8 cellular contexts compared by ENCODE assay signal in genomic region chr16:728131-728889, GRCh38. TPM values are rescaled to one million over a fixed set of nuclear protein-coding genes. Genes with fewer than 3 reads are reported as not detected.
DNase-seq lines count a peak whose midpoint lies in the region; ATAC-seq and TF ChIP-seq lines count a peak whose summit lies in the region.

No MANE protein-coding gene starts in this region.

- no peaks in the 10 kb centered on the region for H3K27me3 ChIP-seq in DND-41 (ENCODE audit: insufficient read depth, low read length, poor library complexity)
- no peaks in the 10 kb centered on the region for H3K27me3 ChIP-seq in HCT116 (ENCODE audit: insufficient read depth, low read length)
- peaks cover 16% of the 10 kb centered on the region for H3K27me3 ChIP-seq in upper lobe of right lung

- no peak overlapping the region for H3K9ac ChIP-seq in DND-41 (ENCODE audit: low read depth, low read length)
- peak overlapping the region; percentile 98 for H3K9ac ChIP-seq in HCT116 (ENCODE audit: low read length)

- ATAC-seq in DND-41 (ENCODE audit: insufficient read depth, low read depth) (no peak), HCT116 (peak; percentile 55), upper lobe of right lung (peak; percentile 69), GM19395 (IDR thresholded peaks at IDR 0.05; ENCODE audit: unreplicated experiment) (no peak)
- peak; percentile 64 to 70 for ATAC-seq in activated T-cell treated with anti-CD3 and anti-CD28 coated beads, Interleukin-2, amount 50 U/mL, for 72 hours (replicated peaks in 1 of 2)

- RAD21 ChIA-PET in HCT116 (lab: Charles Lee; ENCODE audit: low non-redundant PET in 1 of 2, low total read pairs in 2 of 2, uncharacterized antibody in 2 of 2, unreplicated experiment in 2 of 2), result interaction anchor here in 1 of 2 experiments (0.9 kb wide), 1 partner anchor 12 kb away, joined by 3 read pairs; no protein-coding TSS in a partner anchor

- TF ChIP-seq CTCF in DND-41 (IDR thresholded peaks at IDR 0.05; ENCODE audit: borderline replicate concordance, extremely low read depth, low read length, poor library complexity, severe bottlenecking), result no peak
- no peak for TF ChIP-seq CTCF in HCT116 (IDR thresholded peaks at IDR 0.05 in 2 of 3, conservative IDR thresholded peaks at IDR 0.05 in 1 of 3; ENCODE audit: borderline replicate concordance in 1 of 3, insufficient read depth in 1 of 3, low read depth in 2 of 3, low read length in 2 of 3)
- no peak for TF ChIP-seq CTCF in nephron (IDR thresholded peaks at IDR 0.05; ENCODE audit: unreplicated experiment in 3 of 3)
- TF ChIP-seq CTCF in upper lobe of right lung (IDR thresholded peaks at IDR 0.05), result no peak

- H3K4me1 Mint-ChIP-seq in activated T-cell treated with anti-CD3 and anti-CD28 coated beads, Interleukin-2, amount 50 U/mL, for 72 hours (ENCODE audit: low read depth), result no peaks in the 10 kb centered on the region
- no peaks in the 10 kb centered on the region for H3K4me1 Mint-ChIP-seq in nephron

- H3K79me2 ChIP-seq in DND-41 (ENCODE audit: insufficient read depth, low read length) (no peaks in the 10 kb centered on the region), HCT116 (ENCODE audit: insufficient read depth, low read length) (peaks cover 19% of the 10 kb centered on the region; the same call in 1 of the 2 replicates)

- H3K4me1 ChIP-seq in DND-41 (ENCODE audit: insufficient read depth, low read length) (peaks cover 14% of the 10 kb centered on the region), HCT116 (ENCODE audit: control insufficient read depth in 1 of 2, insufficient read depth in 2 of 2, low read length in 2 of 2) (peaks cover 5 to 31% of the 10 kb centered on the region in 2 experiments; a peak in 3 of 4 replicates), upper lobe of right lung (peaks cover 20% of the 10 kb centered on the region)

- H3K4me3 ChIP-seq in DND-41 (ENCODE audit: low read depth in 1 of 2, low read length in 2 of 2) (no peak overlapping the region), HCT116 (replicated peaks in 1 of 2; ENCODE audit: low read depth in 1 of 2, low read length in 2 of 2) (peak overlapping the region; percentile 80 to 89), upper lobe of right lung (peak overlapping the region; percentile 58)

- H3K36me3 ChIP-seq in DND-41 (ENCODE audit: insufficient read depth, low read length) (peaks cover 29% of the 10 kb centered on the region), HCT116 (ENCODE audit: control insufficient read depth in 1 of 2, insufficient read depth in 2 of 2, low read length in 2 of 2) (no peaks in the 10 kb centered on the region; a peak in 1 of 4 replicates), upper lobe of right lung (peaks cover 8% of the 10 kb centered on the region)

- intact Hi-C loops in HCT116 (cut with micrococcal nuclease) (loop anchor here (1.0 kb wide), 1 partner anchor 57 kb away; no protein-coding TSS in a partner anchor), upper lobe of right lung (cut with DNase I) (no loop called here)

- H4K20me1 ChIP-seq in DND-41 (ENCODE audit: insufficient read depth, low read length) (peaks cover 27% of the 10 kb centered on the region), HCT116 (ENCODE audit: insufficient read depth) (no peaks in the 10 kb centered on the region)

- H3K27ac ChIP-seq in DND-41 (ENCODE audit: low read length), result no peak overlapping the region
- H3K27ac ChIP-seq in HCT116 (ENCODE audit: low read depth, low read length), result peak overlapping the region; percentile 96
- H3K27ac ChIP-seq in upper lobe of right lung, result no peak overlapping the region

- H3K36me3 Mint-ChIP-seq in activated T-cell treated with anti-CD3 and anti-CD28 coated beads, Interleukin-2, amount 50 U/mL, for 72 hours (ENCODE audit: insufficient read depth in 2 of 2), result no peaks in the 10 kb centered on the region
- peaks cover 7% of the 10 kb centered on the region for H3K36me3 Mint-ChIP-seq in nephron (ENCODE audit: low read depth)

- DNase-seq in DND-41 (no peak), HCT116 (ENCODE audit: low read depth, low spot score) (peak; percentile 86), NOMO-1 treated with dmso at 0.1 percent for 144 hours (lab: John Stamatoyannopoulos, UW; ENCODE audit: unreplicated experiment) (peak; percentile 50), fibroblast of gingiva (ENCODE audit: low read depth) (peak; percentile 86), upper lobe of right lung (peak; percentile 88)
- peak; percentile 65 to 73 for DNase-seq in activated T-cell treated with anti-CD3 and anti-CD28 coated beads, Interleukin-2, amount 50 U/mL, for 72 hours

- peak overlapping the region; percentile 49 to 51 for H3K4me3 Mint-ChIP-seq in activated T-cell treated with anti-CD3 and anti-CD28 coated beads, Interleukin-2, amount 50 U/mL, for 72 hours
- H3K4me3 Mint-ChIP-seq in nephron, result peak overlapping the region; percentile 22 to 45 (median 28)

- CTCF ChIA-PET in HCT116 (lab: Charles Lee), result interaction anchor here (0.9 to 3.0 kb wide), 6 partner anchors 9 to 21 kb away, joined by 3 to 20 read pairs (median 8); partner anchors contain the start of genes CIAO3 and METRN

- POLR2A ChIA-PET in HCT116 (lab: Charles Lee), result interaction anchor here (0.8 to 3.5 kb wide), 7 partner anchors 8 to 316 kb away, joined by 3 to 12 read pairs (median 4); partner anchors contain the start of genes CIAO3, METRN and MSLN

- no TSS peak for BruUV-seq in HCT116 (replicated peaks; lab: Mats Ljungman, UMichigan)

- H3K9me3 ChIP-seq in DND-41 (ENCODE audit: insufficient read depth, low read length, severe bottlenecking), result no peaks in the 10 kb centered on the region
- no peaks in the 10 kb centered on the region for H3K9me3 ChIP-seq in HCT116 (ENCODE audit: control insufficient read depth in 1 of 2, insufficient read depth in 1 of 2, low read depth in 1 of 2, low read length in 2 of 2)
- H3K9me3 ChIP-seq in upper lobe of right lung, result no peaks in the 10 kb centered on the region

- H3K9me2 ChIP-seq in HCT116 (ENCODE audit: insufficient read depth), result no peaks in the 10 kb centered on the region

- no peak overlapping the region for H3K27ac Mint-ChIP-seq in activated T-cell treated with anti-CD3 and anti-CD28 coated beads, Interleukin-2, amount 50 U/mL, for 72 hours
- no peak overlapping the region for H3K27ac Mint-ChIP-seq in nephron

- TF ChIP-seq POLR2A in HCT116 (IDR thresholded peaks at IDR 0.05; ENCODE audit: borderline replicate concordance, extremely low read depth, insufficient read depth, insufficient read length), result peak; percentile 71

- peak overlapping the region; percentile 93; the same call in 1 of the 2 replicates for H3K4me2 ChIP-seq in DND-41 (ENCODE audit: insufficient read depth, low read length)
- peak overlapping the region; percentile 99 for H3K4me2 ChIP-seq in HCT116 (ENCODE audit: low read length)

- TF ChIP-seq RAD21 in HCT116 (IDR thresholded peaks at IDR 0.05; ENCODE audit: low read depth), result no peak

- H2AFZ ChIP-seq in DND-41 (ENCODE audit: low read depth, low read length) (no peak overlapping the region), HCT116 (ENCODE audit: low read depth, low read length, poor library complexity, severe bottlenecking) (no peak overlapping the region)

- no peaks in the 10 kb centered on the region for H3K9me3 Mint-ChIP-seq in activated T-cell treated with anti-CD3 and anti-CD28 coated beads, Interleukin-2, amount 50 U/mL, for 72 hours
- H3K9me3 Mint-ChIP-seq in nephron, result no peaks in the 10 kb centered on the region

- H3K27me3 Mint-ChIP-seq in activated T-cell treated with anti-CD3 and anti-CD28 coated beads, Interleukin-2, amount 50 U/mL, for 72 hours (ENCODE audit: low read depth), result no peaks in the 10 kb centered on the region
- peaks cover 13% of the 10 kb centered on the region for H3K27me3 Mint-ChIP-seq in nephron (ENCODE audit: low read depth)

TF ChIP-seq in HCT116, 20 proteins besides CTCF, POLR2A, EP300 and RAD21:
- TF ChIP-seq POLR2AphosphoS5 (IDR thresholded peaks at IDR 0.05; ENCODE audit: low read depth, low read length) (peak; percentile 63), ZFX (IDR thresholded peaks at IDR 0.05) (peak; percentile 35; the same call in 1 of the 2 replicates), ATF3 (IDR thresholded peaks at IDR 0.05) (no peak)

RNA-seq across cellular contexts. Expression of gene HAGHL, which starts 1.4 kb away (rescaled TPM):
- total RNA-seq in HCT116 (2021; ENCODE audit: unreplicated experiment), result 74.8 TPM
- 56.8 and 61.7 TPM in 2 replicates for polyA plus RNA-seq in HCT116 (2012)
- 10 to 100 TPM; 11.4 to 17.6 TPM for total RNA-seq in activated T-cell treated with anti-CD3 and anti-CD28 coated beads, Interleukin-2, amount 50 U/mL, for 72 hours
- 8.9 TPM for total RNA-seq in upper lobe of right lung

RNA-seq across cellular contexts. Expression of gene CCDC78, which starts 2.1 kb away (rescaled TPM):
- 22.9 TPM for total RNA-seq in HCT116 (2021; ENCODE audit: unreplicated experiment)
- 6.8 and 7.7 TPM in 2 replicates for polyA plus RNA-seq in HCT116 (2012)
- 1 to 10 TPM; 3.0 to 3.9 TPM for total RNA-seq in activated T-cell treated with anti-CD3 and anti-CD28 coated beads, Interleukin-2, amount 50 U/mL, for 72 hours
- 0.78 TPM for total RNA-seq in upper lobe of right lung

RNA-seq across cellular contexts. Expression of gene ANTKMT, which starts 7.4 kb away (rescaled TPM):
- total RNA-seq in HCT116 (2021; ENCODE audit: unreplicated experiment), result 65.4 TPM
- 27.5 and 33.3 TPM in 2 replicates for polyA plus RNA-seq in HCT116 (2012)
- 10 to 100 TPM; 36.4 to 36.9 TPM for total RNA-seq in activated T-cell treated with anti-CD3 and anti-CD28 coated beads, Interleukin-2, amount 50 U/mL, for 72 hours
- total RNA-seq in upper lobe of right lung, result 30.5 TPM

RNA-seq across cellular contexts. Expression of gene CIAO3, which starts 12.5 kb away (rescaled TPM):
- total RNA-seq in HCT116 (2021; ENCODE audit: unreplicated experiment) (32.8 TPM), upper lobe of right lung (24.2 TPM)
- polyA plus RNA-seq in HCT116 (2012), result 17.5 and 18.0 TPM in 2 replicates
- total RNA-seq in activated T-cell treated with anti-CD3 and anti-CD28 coated beads, Interleukin-2, amount 50 U/mL, for 72 hours, result 10 to 100 TPM; 38.0 to 40.6 TPM

RNA-seq across cellular contexts. Expression of gene METRN, which starts 13.4 kb away (rescaled TPM):
- total RNA-seq in HCT116 (2021; ENCODE audit: unreplicated experiment) (193 TPM), upper lobe of right lung (30.4 TPM)
- polyA plus RNA-seq in HCT116 (2012), result 121 and 125 TPM in 2 replicates
- total RNA-seq in activated T-cell treated with anti-CD3 and anti-CD28 coated beads, Interleukin-2, amount 50 U/mL, for 72 hours, result 10 to 100 TPM; 11.1 to 11.7 TPM

Comparison
In these comparisons a context has a peak if more than half of its experiments do, and no peak if none do; other contexts are left out.
1. ATAC-seq: peak in HCT116 (single experiment), activated T-cell treated with anti-CD3 and anti-CD28 coated beads, Interleukin-2, amount 50 U/mL, for 72 hours (2 of 2) and upper lobe of right lung (single experiment); none in DND-41 (single experiment) and GM19395 (single experiment).
2. H3K4me3 ChIP-seq: peak in HCT116 (2 of 2) and upper lobe of right lung (single experiment); none in DND-41 (0 of 2).